ENCODE assay signal across 1 cellular context in genomic region chr12:123960029-123960428, GRCh38.
A peak's percentile ranks its signal among the peaks of the same experiment; 100 is the strongest.
TF ChIP-seq lines count a peak whose summit lies in the region.

No MANE protein-coding gene starts in this region.

TF ChIP-seq in K562, 482 proteins besides CTCF, POLR2A, EP300 and RAD21 (continued from another document):
- TF ChIP-seq AFF4 (CRISPR knock-in tag; IDR thresholded peaks at IDR 0.05) (no peak), ATF3 (IDR thresholded peaks at IDR 0.05) (0 out of 2 replicates have a peak, but pooled peaks have one; percentile 30), ATF3 (CRISPR knock-in tag; conservative IDR thresholded peaks at IDR 0.05) (no peak), CREBBP (IDR thresholded peaks at IDR 0.05; ENCODE audit: low read depth, low read length) (no peak), ZC3H11A (IDR thresholded peaks at IDR 0.05; ENCODE audit: low read depth, low read length) (no peak)
- TF ChIP-seq, protein P1, sequence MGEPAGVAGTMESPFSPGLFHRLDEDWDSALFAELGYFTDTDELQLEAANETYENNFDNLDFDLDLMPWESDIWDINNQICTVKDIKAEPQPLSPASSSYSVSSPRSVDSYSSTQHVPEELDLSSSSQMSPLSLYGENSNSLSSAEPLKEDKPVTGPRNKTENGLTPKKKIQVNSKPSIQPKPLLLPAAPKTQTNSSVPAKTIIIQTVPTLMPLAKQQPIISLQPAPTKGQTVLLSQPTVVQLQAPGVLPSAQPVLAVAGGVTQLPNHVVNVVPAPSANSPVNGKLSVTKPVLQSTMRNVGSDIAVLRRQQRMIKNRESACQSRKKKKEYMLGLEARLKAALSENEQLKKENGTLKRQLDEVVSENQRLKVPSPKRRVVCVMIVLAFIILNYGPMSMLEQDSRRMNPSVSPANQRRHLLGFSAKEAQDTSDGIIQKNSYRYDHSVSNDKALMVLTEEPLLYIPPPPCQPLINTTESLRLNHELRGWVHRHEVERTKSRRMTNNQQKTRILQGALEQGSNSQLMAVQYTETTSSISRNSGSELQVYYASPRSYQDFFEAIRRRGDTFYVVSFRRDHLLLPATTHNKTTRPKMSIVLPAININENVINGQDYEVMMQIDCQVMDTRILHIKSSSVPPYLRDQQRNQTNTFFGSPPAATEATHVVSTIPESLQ (CRISPR knock-in tag; IDR thresholded peaks at IDR 0.05) = no peak
